In the genomic region with DNA sequence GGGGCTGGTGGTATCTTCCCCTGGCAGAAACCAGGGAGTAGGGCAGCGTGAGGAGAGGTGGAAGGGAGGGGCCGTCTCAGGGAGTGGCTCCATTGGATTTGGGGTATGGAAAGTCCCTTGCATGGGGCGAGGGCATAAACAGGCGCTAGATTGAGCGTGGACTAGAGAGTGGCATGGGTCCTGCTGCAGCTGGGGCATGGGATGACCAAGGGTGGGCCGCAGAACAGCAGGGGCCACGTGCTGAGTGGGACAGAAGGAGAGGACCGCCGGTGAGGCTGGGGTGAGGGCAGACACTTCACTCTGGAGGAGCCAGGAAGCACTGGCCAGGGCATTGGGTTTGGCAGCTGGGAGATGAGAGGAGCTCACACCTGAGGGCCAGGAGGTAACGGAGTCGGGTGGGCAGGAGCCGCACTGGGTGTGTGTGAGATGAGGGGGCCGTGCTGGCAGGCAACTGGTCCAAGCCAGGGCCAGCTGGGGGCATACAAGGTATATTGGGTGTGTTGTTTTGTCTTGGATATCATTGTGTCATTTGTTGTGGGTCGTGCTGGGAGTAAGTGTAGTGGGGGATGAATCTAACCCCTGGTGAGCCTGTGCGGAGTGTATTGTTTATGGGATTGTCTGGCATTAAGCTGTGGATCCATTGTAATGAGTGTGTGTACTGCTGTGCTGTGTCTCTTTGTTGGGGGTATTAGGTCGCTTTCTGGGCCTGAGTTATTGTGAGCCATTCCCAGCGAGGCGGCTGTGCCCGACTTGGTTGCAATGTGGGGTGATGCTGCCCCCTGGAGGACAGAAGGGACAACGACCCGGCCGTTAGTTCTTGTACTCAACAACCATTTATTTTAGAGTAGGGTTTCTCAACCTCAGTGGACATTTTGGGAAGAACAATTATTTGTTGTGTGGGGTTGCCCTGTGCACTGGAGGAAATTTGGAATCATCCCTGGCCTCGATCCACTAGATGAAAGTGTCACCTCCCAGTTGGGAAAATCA, we compare ENCODE assay signal across 8 cellular contexts.
DNase-seq lines count a peak whose midpoint lies in the region; ATAC-seq and TF ChIP-seq lines count a peak whose summit lies in the region.
"Not testable (repeated sequence)": the region's sequence is repeated elsewhere in the genome, so short reads cannot be mapped to it uniquely, and the experiment has no call there.

No MANE protein-coding gene starts in this region.

- H3K4me1 ChIP-seq in right lobe of liver, result not testable (repeated sequence)

- H3K27ac Mint-ChIP-seq in activated naive CD8-positive, alpha-beta T cell treated with anti-CD3 and anti-CD28 coated beads, Interleukin-2, amount 50 U/mL, for 24 hours; stimulated activated memory B cell treated with anti-CD40 and anti-IgM and Interleukin-4, amounts not matched to agents 10 μg/mL and 1 μg/mL and 100 μg/mL, for 72 hours: not testable (repeated sequence)

- not testable (repeated sequence) for TF ChIP-seq POLR2A in right lobe of liver (IDR thresholded peaks at IDR 0.05)

- intact Hi-C loops in right lobe of liver (cut with DNase I), result not testable (repeated sequence)

- H3K9me3 ChIP-seq in right lobe of liver, result not testable (repeated sequence)

- H3K36me3 Mint-ChIP-seq in activated naive CD8-positive, alpha-beta T cell treated with anti-CD3 and anti-CD28 coated beads, Interleukin-2, amount 50 U/mL, for 24 hours (ENCODE audit: low read depth); stimulated activated memory B cell treated with anti-CD40 and anti-IgM and Interleukin-4, amounts not matched to agents 10 μg/mL and 1 μg/mL and 100 μg/mL, for 72 hours: not testable (repeated sequence)

- not testable (repeated sequence) for H3K4me3 Mint-ChIP-seq in activated naive CD8-positive, alpha-beta T cell treated with anti-CD3 and anti-CD28 coated beads, Interleukin-2, amount 50 U/mL, for 24 hours; stimulated activated memory B cell treated with anti-CD40 and anti-IgM and Interleukin-4, amounts not matched to agents 10 μg/mL and 1 μg/mL and 100 μg/mL, for 72 hours

- not testable (repeated sequence) for H3K9me3 Mint-ChIP-seq in activated naive CD8-positive, alpha-beta T cell treated with anti-CD3 and anti-CD28 coated beads, Interleukin-2, amount 50 U/mL, for 24 hours; stimulated activated memory B cell treated with anti-CD40 and anti-IgM and Interleukin-4, amounts not matched to agents 10 μg/mL and 1 μg/mL and 100 μg/mL, for 72 hours

- ATAC-seq in GM18868 (IDR thresholded peaks at IDR 0.05; ENCODE audit: unreplicated experiment) (peak; percentile 84), HG03175 (IDR thresholded peaks at IDR 0.05; ENCODE audit: unreplicated experiment) (peak; percentile 45), right lobe of liver (peak; percentile 50 to 74 (median 68))
- ATAC-seq in activated CD4-positive, CD25-positive, alpha-beta regulatory T cell treated with anti-CD3 and anti-CD28 coated beads, Interleukin-2, amount 50 U/mL, for 24 hours, result peak; percentile 76 to 85
- peak; percentile 65 for ATAC-seq in activated naive CD8-positive, alpha-beta T cell treated with anti-CD3 and anti-CD28 coated beads, Interleukin-2, amount 50 U/mL, for 24 hours
- peak; percentile 75 for ATAC-seq in stimulated activated memory B cell treated with anti-CD40 and anti-IgM and Interleukin-4, amounts not matched to agents 10 μg/mL and 1 μg/mL and 100 μg/mL, for 72 hours

- H3K27me3 Mint-ChIP-seq in activated naive CD8-positive, alpha-beta T cell treated with anti-CD3 and anti-CD28 coated beads, Interleukin-2, amount 50 U/mL, for 24 hours; stimulated activated memory B cell treated with anti-CD40 and anti-IgM and Interleukin-4, amounts not matched to agents 10 μg/mL and 1 μg/mL and 100 μg/mL, for 72 hours: not testable (repeated sequence)

- H3K27ac ChIP-seq in right lobe of liver, result not testable (repeated sequence)

- TF ChIP-seq CTCF in right lobe of liver (IDR thresholded peaks at IDR 0.05), result peak in 1 of 4 donors; percentile 17

- peak; percentile 46 for DNase-seq in activated T-cell treated with anti-CD3 and anti-CD28 coated beads for 24 hours (ENCODE audit: low read depth)
- DNase-seq in activated naive CD8-positive, alpha-beta T cell treated with anti-CD3 and anti-CD28 coated beads, Interleukin-2, amount 50 U/mL, for 24 hours, result peak; percentile 41
- DNase-seq in right lobe of liver, result not testable (repeated sequence)
- DNase-seq in stimulated activated CD4-positive, alpha-beta T cell treated with anti-CD3 and anti-CD28 coated beads, Interleukin-1b, Interleukin-23, amount 100 ng/mL, for 48 hours, result peak; percentile 45

- not testable (repeated sequence) for H3K4me1 Mint-ChIP-seq in activated naive CD8-positive, alpha-beta T cell treated with anti-CD3 and anti-CD28 coated beads, Interleukin-2, amount 50 U/mL, for 24 hours; stimulated activated memory B cell treated with anti-CD40 and anti-IgM and Interleukin-4, amounts not matched to agents 10 μg/mL and 1 μg/mL and 100 μg/mL, for 72 hours

- WGBS in right lobe of liver (ENCODE audit: insufficient coverage, low coverage, low lambda C conversion rate, missing lambda C conversion rate), result 17% methylated on average over 1 of the region's 23 CpGs

- H3K4me3 ChIP-seq in right lobe of liver, result not testable (repeated sequence)

- H3K27me3 ChIP-seq in right lobe of liver, result not testable (repeated sequence)

- not testable (repeated sequence) for H3K36me3 ChIP-seq in right lobe of liver
